ENCODE assay signal across 8 cellular contexts in genomic region chr19:14004619-14005380, GRCh38. TPM values are rescaled to one million over a fixed set of nuclear protein-coding genes. Genes with fewer than 3 reads are reported as not detected.
A peak's percentile ranks its signal among the peaks of the same experiment; 100 is the strongest.
DNase-seq lines count a peak whose midpoint lies in the region; ATAC-seq and TF ChIP-seq lines count a peak whose summit lies in the region.

No MANE protein-coding gene starts in this region.

- H3K4me3 Mint-ChIP-seq in naive B cell, result peak overlapping the region; percentile 75 to 93 (median 88)

- peak overlapping the region; percentile 91 for H3K27ac ChIP-seq in Panc1 (ENCODE audit: low read length)

- no peaks in the 10 kb centered on the region for H3K27me3 Mint-ChIP-seq in naive B cell

- TF ChIP-seq CTCF in GM06990 (IDR thresholded peaks at IDR 0.05; ENCODE audit: insufficient read depth, low read length, poor library complexity, severe bottlenecking) (no peak), Panc1 (IDR thresholded peaks at IDR 0.05) (no peak), epithelial cell of proximal tubule (conservative IDR thresholded peaks at IDR 0.05; ENCODE audit: low read depth, low read length) (no peak)

- no peaks in the 10 kb centered on the region for H3K9me3 ChIP-seq in Panc1 (ENCODE audit: control insufficient read depth, insufficient read depth, low read depth, low read length)

- peak overlapping the region; percentile 84 for H3K4me3 ChIP-seq in GM06990 (replicated peaks; ENCODE audit: low read depth, low read length)
- peak overlapping the region; percentile 54 to 66 for H3K4me3 ChIP-seq in Panc1 (ENCODE audit: low read depth in 2 of 2, low read length in 2 of 2)
- peak overlapping the region; percentile 43 for H3K4me3 ChIP-seq in epithelial cell of proximal tubule (ENCODE audit: low read depth, low read length)

- no peaks in the 10 kb centered on the region for H3K36me3 Mint-ChIP-seq in naive B cell

- peaks cover 0 to 2% (median 0%) of the 10 kb centered on the region in 7 donors for H3K9me3 Mint-ChIP-seq in naive B cell

- intact Hi-C loops in Panc1 (cut with micrococcal nuclease; ENCODE audit: unreplicated experiment), result no loop called here

- H3K27me3 ChIP-seq in GM06990 (replicated peaks; ENCODE audit: control insufficient read depth, insufficient read depth, low read length) (no peaks in the 10 kb centered on the region), Panc1 (ENCODE audit: control insufficient read depth, insufficient read depth, low read length) (no peaks in the 10 kb centered on the region)

- H3K4me1 Mint-ChIP-seq in naive B cell, result peaks cover 44 to 70% (median 48%) of the 10 kb centered on the region in 3 donors

- H3K36me3 ChIP-seq in GM06990 (ENCODE audit: control insufficient read depth, insufficient read depth, low read length) (no peaks in the 10 kb centered on the region), Panc1 (ENCODE audit: control insufficient read depth, insufficient read depth, low read length) (no peaks in the 10 kb centered on the region; the same call in 1 of the 2 replicates)

- in situ Hi-C loops in Panc1 (cut with HindIII; ENCODE audit: low pct_unique_long_range_greater_than_20kb, low sequenced_read_pairs), result no loop called here

- BruUV-seq in Panc1 (replicated peaks; lab: Mats Ljungman, UMichigan), result no TSS peak

- peaks cover 12% of the 10 kb centered on the region for H3K4me1 ChIP-seq in Panc1 (ENCODE audit: control insufficient read depth, insufficient read depth, low read length)

- ATAC-seq in Panc1 (no peak), naive B cell (ENCODE audit: low read depth in 2 of 2) (no peak)

- peak overlapping the region; percentile 98 to 100 (median 99) for H3K27ac Mint-ChIP-seq in naive B cell

- CTCF ChIA-PET in Panc1 (lab: Charles Lee), result no interaction called here

- DNase-seq in GM06990 (ENCODE audit: extremely low read depth, insufficient read length) (no peak), Panc1 (ENCODE audit: low read depth, low spot score) (no peak), epithelial cell of proximal tubule (ENCODE audit: low read depth) (no peak), naive B cell (peak; percentile 64), NCI-H2081 treated with DMSO at 0.1 percent for 48 hours (lab: John Stamatoyannopoulos, UW) (no peak), NCI-H1694 (lab: John Stamatoyannopoulos, UW) (no peak), NCI-H2171 treated with DMSO at 0.1 percent for 48 hours (lab: John Stamatoyannopoulos, UW) (no peak)
- no peak for DNase-seq in activated CD4-positive, CD25-positive, alpha-beta regulatory T cell treated with anti-CD3 and anti-CD28 coated beads, Interleukin-2, amount 50 U/mL, for 72 hours

- POLR2A ChIA-PET in Panc1 (lab: Charles Lee), result interaction anchor here (0.7 kb wide), 1 partner anchor 851 kb away, joined by 5 read pairs; no protein-coding TSS in a partner anchor

RNA-seq across cellular contexts. Expression of gene RFX1, which starts 1.3 kb away (rescaled TPM):
- total RNA-seq in Panc1 (2021; ENCODE audit: unreplicated experiment), result 15.2 TPM
- polyA plus RNA-seq in Panc1 (2012; ENCODE audit: insufficient read length), result 31.2 TPM
- total RNA-seq in epithelial cell of proximal tubule, result 4.2 and 4.5 TPM in 2 replicates
- polyA plus RNA-seq in naive B cell (ENCODE audit: low read depth in 6 of 6), result 1 to 10 TPM in 3 of 6 donors, under 1 TPM in 3; 0.27 to 2.3 (median 1.1) TPM

RNA-seq across cellular contexts. Expression of gene RLN3, which starts 23.1 kb away (rescaled TPM):
- total RNA-seq in Panc1 (2021; ENCODE audit: unreplicated experiment), result not detected
- polyA plus RNA-seq in Panc1 (2012; ENCODE audit: insufficient read length), result not detected
- not detected in 2 replicates for total RNA-seq in epithelial cell of proximal tubule
- polyA plus RNA-seq in naive B cell (ENCODE audit: low read depth in 6 of 6), result not detected

RNA-seq across cellular contexts. Expression of gene IL27RA, which starts 26.8 kb away (rescaled TPM):
- total RNA-seq in Panc1 (2021; ENCODE audit: unreplicated experiment) (10.2 TPM), epithelial cell of proximal tubule (9.3 and 10.1 TPM in 2 replicates)
- 10.8 TPM for polyA plus RNA-seq in Panc1 (2012; ENCODE audit: insufficient read length)
- polyA plus RNA-seq in naive B cell (ENCODE audit: low read depth in 6 of 6), result 10 to 100 TPM; 38.5 to 55.6 (median 48.2) TPM

RNA-seq across cellular contexts. Expression of gene DCAF15, which starts 52.5 kb away (rescaled TPM):
- total RNA-seq in Panc1 (2021; ENCODE audit: unreplicated experiment), result 38.8 TPM
- 36.7 TPM for polyA plus RNA-seq in Panc1 (2012; ENCODE audit: insufficient read length)
- total RNA-seq in epithelial cell of proximal tubule, result 49.5 and 52.5 TPM in 2 replicates
- polyA plus RNA-seq in naive B cell (ENCODE audit: low read depth in 6 of 6), result 1 to 10 TPM; 3.3 to 8.5 (median 5.4) TPM

RNA-seq across cellular contexts. Expression of gene PALM3, which starts 57.1 kb away (rescaled TPM):
- total RNA-seq in Panc1 (2021; ENCODE audit: unreplicated experiment), result 0.54 TPM
- polyA plus RNA-seq in Panc1 (2012; ENCODE audit: insufficient read length), result 1.3 TPM
- 0.17 and 0.36 TPM in 2 replicates for total RNA-seq in epithelial cell of proximal tubule
- polyA plus RNA-seq in naive B cell (ENCODE audit: low read depth in 6 of 6), result not detected
